ENCODE assay signal across 16 cellular contexts in genomic region chr7:2112261-2113203, GRCh38.
DNase-seq lines count a peak whose midpoint lies in the region; ATAC-seq and TF ChIP-seq lines count a peak whose summit lies in the region.
"Had no signal": no experiment of that assay in that cellular context is flagged by ENCODE, and none has a peak within 500 bp of the region (broad histone marks: within the 10 kb centered on the region; RNA-seq: fewer than 3 reads in every experiment).

No MANE protein-coding gene starts in this region.

- peaks cover 3% of the 10 kb centered on the region; the same call in 1 of the 2 replicates for H4K20me1 ChIP-seq in SK-N-SH (ENCODE audit: insufficient read depth)

- intact Hi-C loops in CD8-positive, alpha-beta T cell (cut with DNase I, micrococcal nuclease) = no loop called here
- intact Hi-C loops in gastrocnemius medialis (cut with DNase I; ENCODE audit: low total_unique reads) = no loop called here

- H3K79me2 ChIP-seq in SK-N-SH (ENCODE audit: insufficient read depth) = no peaks in the 10 kb centered on the region; the same call in 1 of the 2 replicates

- H3F3A ChIP-seq in SK-N-SH (replicated peaks; ENCODE audit: insufficient read depth) = peaks cover 12% of the 10 kb centered on the region

- H3K27ac Mint-ChIP-seq in CD8-positive, alpha-beta T cell = peak overlapping the region; percentile 85
- H3K27ac Mint-ChIP-seq in T-cell (peak overlapping the region in 1 of 2 donors; percentile 44), neural crest cell (ENCODE audit: unreplicated experiment) (peak overlapping the region; percentile 87)

- 94% methylated on average over 32 of the region's 32 CpGs for WGBS in SK-N-SH (ENCODE audit: low lambda C conversion rate)

- peaks cover 30% of the 10 kb centered on the region for H3K4me1 ChIP-seq in CD8-positive, alpha-beta T cell (ENCODE audit: insufficient read depth, low read length)
- H3K4me1 ChIP-seq in gastrocnemius medialis (peaks cover 23 to 32% of the 10 kb centered on the region in 2 donors), SK-N-SH (ENCODE audit: control insufficient read depth in 1 of 2, insufficient read depth in 2 of 2, low read depth in 1 of 2, low read length in 1 of 2) (peaks cover 40 to 75% of the 10 kb centered on the region in 2 experiments)

- no peaks in the 10 kb centered on the region for H3K27me3 ChIP-seq in CD8-positive, alpha-beta T cell (ENCODE audit: insufficient read depth, low read length)
- no peaks in the 10 kb centered on the region for H3K27me3 ChIP-seq in gastrocnemius medialis
- no peaks in the 10 kb centered on the region for H3K27me3 ChIP-seq in SK-N-SH (ENCODE audit: insufficient read depth)

- no peak for TF ChIP-seq CTCF in CD8-positive, alpha-beta T cell (IDR thresholded peaks at IDR 0.05)
- no peak for TF ChIP-seq CTCF in neural crest cell (conservative IDR thresholded peaks at IDR 0.05)
- no peak for TF ChIP-seq CTCF in gastrocnemius medialis (IDR thresholded peaks at IDR 0.05 in 4 of 5, conservative IDR thresholded peaks at IDR 0.05 in 1 of 5)
- no peak for TF ChIP-seq CTCF in SK-N-SH (IDR thresholded peaks at IDR 0.05)

- peak; percentile 23 for ATAC-seq in CD8-positive, alpha-beta T cell
- ATAC-seq in T-cell (replicated peaks in 1 of 4) (peak in 3 of 4 experiments; percentile 31 to 62 (median 47)), gastrocnemius medialis (no peak)

- H3K9me3 ChIP-seq in CD8-positive, alpha-beta T cell (ENCODE audit: low read length) = no peaks in the 10 kb centered on the region
- no peaks in the 10 kb centered on the region for H3K9me3 ChIP-seq in gastrocnemius medialis
- no peaks in the 10 kb centered on the region for H3K9me3 ChIP-seq in SK-N-SH

- no peak for TF ChIP-seq RAD21 in SK-N-SH (IDR thresholded peaks at IDR 0.05; ENCODE audit: low read length)

- H3K27me3 Mint-ChIP-seq in CD8-positive, alpha-beta T cell (ENCODE audit: low read depth) = no peaks in the 10 kb centered on the region
- H3K27me3 Mint-ChIP-seq in T-cell = no peaks in the 10 kb centered on the region
- H3K27me3 Mint-ChIP-seq in neural crest cell (ENCODE audit: low read depth) = no peaks in the 10 kb centered on the region

- no peaks in the 10 kb centered on the region for H3K36me3 ChIP-seq in CD8-positive, alpha-beta T cell (ENCODE audit: insufficient read depth, low read length)
- no peaks in the 10 kb centered on the region for H3K36me3 ChIP-seq in gastrocnemius medialis
- no peaks in the 10 kb centered on the region for H3K36me3 ChIP-seq in SK-N-SH (replicated peaks in 1 of 2; ENCODE audit: control insufficient read depth in 1 of 2, insufficient read depth in 2 of 2, low read length in 1 of 2)

- H3K4me3 Mint-ChIP-seq in CD8-positive, alpha-beta T cell = peak overlapping the region; percentile 80
- H3K4me3 Mint-ChIP-seq in T-cell = peak overlapping the region; percentile 29 to 74 (median 56)
- H3K4me3 Mint-ChIP-seq in neural crest cell = peak overlapping the region; percentile 57

- H2AFZ ChIP-seq in SK-N-SH (ENCODE audit: low read depth) = no peak overlapping the region

- H3K4me3 ChIP-seq in CD8-positive, alpha-beta T cell (ENCODE audit: low read depth, low read length) = peak overlapping the region; percentile 39
- no peak overlapping the region for H3K4me3 ChIP-seq in gastrocnemius medialis
- no peak overlapping the region for H3K4me3 ChIP-seq in SK-N-SH (ENCODE audit: low read depth in 2 of 2, low read length in 1 of 2)

- H3K9me2 ChIP-seq in SK-N-SH = no peaks in the 10 kb centered on the region

- peaks cover 50% of the 10 kb centered on the region for H3K4me1 Mint-ChIP-seq in CD8-positive, alpha-beta T cell (ENCODE audit: low read depth)
- H3K4me1 Mint-ChIP-seq in T-cell (peaks cover 34 to 42% (median 39%) of the 10 kb centered on the region in 3 donors), neural crest cell (peaks cover 65% of the 10 kb centered on the region)

- peak overlapping the region; percentile 21 for H3K27ac ChIP-seq in CD8-positive, alpha-beta T cell (ENCODE audit: low read depth, low read length)
- no peak overlapping the region for H3K27ac ChIP-seq in gastrocnemius medialis
- H3K27ac ChIP-seq in SK-N-SH (ENCODE audit: low read depth in 2 of 2, low read length in 1 of 2) = peak overlapping the region in 1 of 2 experiments; percentile 58; a peak in 3 of 4 replicates

- CTCF ChIA-PET in CD8-positive, alpha-beta T cell (lab: Charles Lee) = interaction anchor here (2.0 kb wide), 1 partner anchor 8 kb away, joined by 8 read pairs; no protein-coding TSS in a partner anchor
- CTCF ChIA-PET in T-cell (lab: Charles Lee) (no interaction called here), SK-N-SH (lab: Yijun Ruan, JAX) (interaction anchor here (0.6 to 1.0 kb wide), 3 partner anchors 10 to 90 kb away, joined by 3 read pairs; no protein-coding TSS in a partner anchor)

- POLR2A ChIA-PET in CD8-positive, alpha-beta T cell (lab: Charles Lee) = no interaction called here
- POLR2A ChIA-PET in T-cell (lab: Charles Lee) (no interaction called here), SK-N-SH (lab: Yijun Ruan, JAX) (no interaction called here)

- no peak for DNase-seq in CD8-positive, alpha-beta T cell
- DNase-seq in T-cell = no peak
- peak; percentile 61 for DNase-seq in dermis blood vessel endothelial cell
- no peak for DNase-seq in neural crest cell (ENCODE audit: low read depth, low spot score)
- no peak for DNase-seq in gastrocnemius medialis
- no peak for DNase-seq in cerebellar cortex (ENCODE audit: low spot score)
- DNase-seq in SK-N-SH = no peak
- DNase-seq in glomerular visceral epithelial cell (ENCODE audit: extremely low spot score) = no peak
- DNase-seq: amygdala; C1 segment of cervical spinal cord; Kasumi-1; NCI-H187; NCI-H748 treated with DMSO at 0.1 percent for 48 hours; RPMI8226; stimulated activated CD4-positive, alpha-beta T cell treated with anti-CD3 and anti-CD28 coated beads, Interleukin-4, amount 100 ng/mL, for 24 hours; stimulated activated naive CD4-positive, alpha-beta T cell had no signal

- no peak overlapping the region for H3K4me2 ChIP-seq in SK-N-SH

- H3K36me3 Mint-ChIP-seq in CD8-positive, alpha-beta T cell = no peaks in the 10 kb centered on the region
- H3K36me3 Mint-ChIP-seq in T-cell (peaks cover 8% of the 10 kb centered on the region), neural crest cell (ENCODE audit: low read depth) (peaks cover 42% of the 10 kb centered on the region)

- TF ChIP-seq POLR2A in gastrocnemius medialis (IDR thresholded peaks at IDR 0.05) = no peak

- H3K9ac ChIP-seq in SK-N-SH = no peak overlapping the region

- H3K9me3 Mint-ChIP-seq in CD8-positive, alpha-beta T cell = no peaks in the 10 kb centered on the region
- H3K9me3 Mint-ChIP-seq in T-cell (no peaks in the 10 kb centered on the region), neural crest cell (no peaks in the 10 kb centered on the region)

- TF ChIP-seq EP300 in SK-N-SH (IDR thresholded peaks at IDR 0.05; ENCODE audit: borderline replicate concordance in 1 of 2, low read depth in 1 of 2, low read length in 1 of 2) = no peak

- in situ Hi-C loops in gastrocnemius medialis (cut with MboI; ENCODE audit: low sequenced_read_pairs in 4 of 4) = no loop called here

TF ChIP-seq in SK-N-SH, 30 proteins besides CTCF, POLR2A, EP300 and RAD21:
- TF ChIP-seq NRF1 (IDR thresholded peaks at IDR 0.05; ENCODE audit: low read depth, low read length) (no peak), PBX3 (IDR thresholded peaks at IDR 0.05) (no peak), ELF1 (IDR thresholded peaks at IDR 0.05) (no peak), TEAD4 (IDR thresholded peaks at IDR 0.05; ENCODE audit: borderline replicate concordance, insufficient read depth) (no peak)

Comparison
In these comparisons a context has a peak if more than half of its experiments do, and no peak if none do; other contexts are left out.
1. ATAC-seq: peak in CD8-positive, alpha-beta T cell (single experiment) and T-cell (3 of 4); none in gastrocnemius medialis (0 of 2).
2. CTCF ChIA-PET loops: an anchor here in CD8-positive, alpha-beta T cell (2.0 kb wide) and SK-N-SH (0.6 to 1.0 kb wide); none called in T-cell.
3. Peak in every context shown above with its lines, with median percentiles within 50 percentile points of each other: H3K4me3 Mint-ChIP-seq.